8 cellular contexts compared by ENCODE assay signal in the genomic region with DNA sequence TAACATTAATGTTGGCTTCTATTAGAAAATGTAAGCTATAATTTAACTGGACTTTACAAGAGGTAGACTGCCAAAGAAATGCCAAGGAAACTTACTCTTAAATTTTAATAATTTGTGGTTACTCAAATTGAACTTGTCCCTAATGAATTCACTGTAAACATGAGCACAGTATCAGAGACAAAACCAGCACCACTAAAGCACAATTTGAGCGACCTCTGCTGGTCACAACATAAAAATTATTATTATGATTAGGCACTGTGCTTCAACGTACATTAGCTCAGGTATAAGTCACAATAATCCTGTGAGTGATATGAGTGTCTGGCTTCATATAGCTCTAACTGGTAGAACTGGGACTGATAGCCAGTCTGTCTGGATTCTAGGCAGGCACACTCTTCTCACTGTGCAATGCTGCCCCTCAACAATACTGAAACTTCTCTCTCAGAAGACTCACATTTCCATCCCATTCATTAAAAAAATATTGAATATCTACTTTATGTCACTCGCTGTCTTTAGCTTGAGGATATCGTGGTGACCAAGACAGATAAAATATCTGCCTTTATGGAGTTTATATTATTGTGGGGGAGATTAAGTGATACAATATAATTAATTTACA. TPM values are rescaled to one million over a fixed set of nuclear protein-coding genes. Genes with fewer than 3 reads are reported as not detected.
A peak's percentile ranks its signal among the peaks of the same experiment; 100 is the strongest.
DNase-seq lines count a peak whose midpoint lies in the region; ATAC-seq, FAIRE-seq and TF ChIP-seq lines count a peak whose summit lies in the region.

No MANE protein-coding gene starts in this region.

- H3K9me3 ChIP-seq in A549 (no peaks in the 10 kb centered on the region), OCI-LY7 (ENCODE audit: low read length) (no peaks in the 10 kb centered on the region)

- H3K27ac Mint-ChIP-seq in stimulated activated naive CD8-positive, alpha-beta T cell treated with anti-CD3 and anti-CD28 coated beads, Interleukin-15, amount 100 ng/mL, for 72 hours, result no peak overlapping the region

- BruUV-seq in OCI-LY7 (replicated peaks; lab: Mats Ljungman, UMichigan), result no TSS peak

- no peak for TF ChIP-seq EP300 in A549 (IDR thresholded peaks at IDR 0.05)

- H3K4me1 Mint-ChIP-seq in stimulated activated naive CD8-positive, alpha-beta T cell treated with anti-CD3 and anti-CD28 coated beads, Interleukin-15, amount 100 ng/mL, for 72 hours, result no peaks in the 10 kb centered on the region

- no peak for TF ChIP-seq POLR2A in A549 (IDR thresholded peaks at IDR 0.05; ENCODE audit: low read length)
- no peak for TF ChIP-seq POLR2A in GM18505 (IDR thresholded peaks at IDR 0.05; ENCODE audit: borderline replicate concordance, extremely low read depth, insufficient read depth, insufficient read length)

- POLR2A ChIA-PET in A549 (lab: Yijun Ruan, JAX) (interaction anchor here (1.1 kb wide), 1 partner anchor 182 kb away, joined by 4 read pairs; a partner anchor contains a TSS), OCI-LY7 (lab: Charles Lee) (interaction anchor here (0.7 to 2.8 kb wide), 8 partner anchors 8 to 820 kb away, joined by 3 to 12 read pairs (median 3); a partner anchor contains a TSS)

- H3K4me1 ChIP-seq in A549, result peaks cover 74% of the 10 kb centered on the region
- H3K4me1 ChIP-seq in OCI-LY7 (ENCODE audit: insufficient read depth, low read length, poor library complexity, severe bottlenecking), result no peaks in the 10 kb centered on the region

- H3K4me2 ChIP-seq in A549 (peak overlapping the region; percentile 54), OCI-LY7 (ENCODE audit: low read length) (no peak overlapping the region)

- peak; percentile 80 to 81 for TF ChIP-seq RAD21 in A549 (conservative IDR thresholded peaks at IDR 0.05 in 1 of 2, IDR thresholded peaks at IDR 0.05 in 1 of 2)

- H3K4me3 Mint-ChIP-seq in stimulated activated naive CD8-positive, alpha-beta T cell treated with anti-CD3 and anti-CD28 coated beads, Interleukin-15, amount 100 ng/mL, for 72 hours, result no peak overlapping the region

- WGBS in A549 (ENCODE audit: missing lambda C conversion rate), result 32% methylated on average over 4 of the region's 4 CpGs

- no peaks in the 10 kb centered on the region for H4K20me1 ChIP-seq in OCI-LY7 (ENCODE audit: insufficient read depth, low read length)

- H3K27ac ChIP-seq in A549 (peak overlapping the region; percentile 62 to 77), OCI-LY7 (ENCODE audit: low read depth, low read length, poor library complexity, severe bottlenecking) (no peak overlapping the region)

- no peaks in the 10 kb centered on the region for H3K79me2 ChIP-seq in OCI-LY7 (ENCODE audit: insufficient read depth, low read depth, low read length)

- no peaks in the 10 kb centered on the region for H3K27me3 Mint-ChIP-seq in stimulated activated naive CD8-positive, alpha-beta T cell treated with anti-CD3 and anti-CD28 coated beads, Interleukin-15, amount 100 ng/mL, for 72 hours

- peaks cover 50% of the 10 kb centered on the region; the same call in 1 of the 2 replicates for H3K36me3 ChIP-seq in OCI-LY7 (ENCODE audit: insufficient read depth, low read length)

- intact Hi-C loops in OCI-LY7 (cut with micrococcal nuclease; ENCODE audit: unreplicated experiment), result loop anchor here (1.0 to 5.0 kb wide), 3 partner anchors 156 to 312 kb away; a partner anchor contains a TSS

- CTCF ChIA-PET in A549 (lab: Yijun Ruan, JAX) (interaction anchor here (0.7 to 5.9 kb wide), 41 partner anchors 8 to 311 kb away, joined by 3 to 48 read pairs (median 4); a partner anchor contains a TSS), OCI-LY7 (lab: Charles Lee; ENCODE audit: unreplicated experiment) (interaction anchor here (0.8 to 1.2 kb wide), 6 partner anchors 9 to 182 kb away, joined by 3 to 4 read pairs (median 3); a partner anchor contains a TSS)

- H2AFZ ChIP-seq in OCI-LY7 (ENCODE audit: low read length), result no peak overlapping the region

- TF ChIP-seq CTCF in A549 (IDR thresholded peaks at IDR 0.05) (peak; percentile 64), OCI-LY7 (conservative IDR thresholded peaks at IDR 0.05; ENCODE audit: low read length) (peak; percentile 88)

- ATAC-seq in A549 (peak; percentile 86 to 87), GM18505 (IDR thresholded peaks at IDR 0.05; ENCODE audit: unreplicated experiment) (peak; percentile 90), HG02938 (IDR thresholded peaks at IDR 0.05; ENCODE audit: unreplicated experiment) (peak; percentile 93)
- ATAC-seq in stimulated activated naive CD8-positive, alpha-beta T cell treated with anti-CD3 and anti-CD28 coated beads, Interleukin-15, amount 100 ng/mL, for 72 hours, result peak; percentile 86

- no peaks in the 10 kb centered on the region for H3K9me3 Mint-ChIP-seq in stimulated activated naive CD8-positive, alpha-beta T cell treated with anti-CD3 and anti-CD28 coated beads, Interleukin-15, amount 100 ng/mL, for 72 hours

- FAIRE-seq in A549 (lab: Jason Lieb, UNC), result no peak

- peak in 1 of 2 experiments; percentile 42 for DNase-seq in A549 (ENCODE audit: low read depth in 1 of 2, low spot score in 1 of 2)
- peak; percentile 65 for DNase-seq in OCI-LY7 (ENCODE audit: low spot score)
- peak; percentile 45 for DNase-seq in fibroblast of gingiva (ENCODE audit: low read depth)
- DNase-seq in stimulated activated naive CD8-positive, alpha-beta T cell treated with anti-CD3 and anti-CD28 coated beads, Interleukin-15, amount 100 ng/mL, for 72 hours, result peak in 1 of 2 donors; percentile 31
- DNase-seq in NCI-H524 treated with DMSO at 0.1 percent for 48 hours (lab: John Stamatoyannopoulos, UW), result no peak
- no peak for DNase-seq in NCI-H128 (lab: John Stamatoyannopoulos, UW; ENCODE audit: unreplicated experiment)

- no peaks in the 10 kb centered on the region for H3K9me2 ChIP-seq in OCI-LY7 (ENCODE audit: insufficient read depth, low read length)

- no peak overlapping the region for H3K4me3 ChIP-seq in A549
- H3K4me3 ChIP-seq in OCI-LY7 (ENCODE audit: low read depth, low read length, poor library complexity, severe bottlenecking), result no peak overlapping the region

TF ChIP-seq in A549, 52 proteins besides CTCF, POLR2A, EP300 and RAD21:
- no peak for TF ChIP-seq RFX5 (IDR thresholded peaks at IDR 0.05)
- TF ChIP-seq SMC3 (IDR thresholded peaks at IDR 0.05), result peak; percentile 82

RNA-seq across cellular contexts. Expression of a gene that starts 8.0 kb away (rescaled TPM):
- polyA plus RNA-seq in A549 (2011; rRNA removed) (10.2 and 12.7 TPM in 2 replicates), A549 (2017; fragmentation: RNase III; extraction: RNeasy Plus Mini Kit Qiagen cat#74134 plus additional on column Dnase treatment) (8.7 to 10.4 TPM (median 9.9 TPM) in 3 replicates)
- 5.2 and 6.0 TPM in 2 replicates for polyA plus RNA-seq in A549 (2012; cell fraction: cytosol; rRNA removed)
- 4.3 and 4.7 TPM in 2 replicates for polyA plus RNA-seq in A549 (2012; cell fraction: nucleus; rRNA removed)
- polyA minus RNA-seq in A549 (2011; rRNA and poly(A)+ RNA removed), result 3.3 and 4.1 TPM in 2 replicates
- total RNA-seq in OCI-LY7 (2014; rRNA removed; shearing (Covaris generic)), result 15.9 and 19.7 TPM in 2 replicates
- 15.4 and 18.3 TPM in 2 replicates for total RNA-seq in OCI-LY7 (2022)

Comparison
In these comparisons a context has a peak if more than half of its experiments do, and no peak if none do; other contexts are left out.
1. DNase-seq: peak in OCI-LY7 (single experiment) and fibroblast of gingiva (single experiment); none in NCI-H524 treated with DMSO at 0.1 percent for 48 hours (single experiment) and NCI-H128 (single experiment).
2. Peak in every context shown above with its lines, with median percentiles within 50 percentile points of each other: ATAC-seq.